In the genomic region with DNA sequence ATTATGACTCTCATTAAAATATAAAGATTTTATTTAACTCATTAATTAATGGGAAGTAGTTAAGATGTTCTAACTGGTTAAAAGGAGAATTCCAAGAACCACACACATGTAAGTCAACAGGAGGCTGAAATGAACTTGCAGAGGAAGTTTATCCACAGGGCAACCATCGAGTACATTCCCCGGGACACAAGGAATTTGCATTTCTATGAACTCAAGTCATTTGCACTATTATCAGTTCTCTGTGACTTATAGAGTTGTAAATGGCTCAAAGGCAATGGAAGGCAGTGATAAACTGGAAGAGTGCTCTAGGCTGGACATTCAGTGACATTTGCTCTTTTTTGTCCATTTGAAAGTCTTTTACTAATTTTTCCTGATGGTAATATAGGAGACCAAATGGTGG, we compare ENCODE assay signal across 24 cellular contexts.
DNase-seq lines count a peak whose midpoint lies in the region; ATAC-seq lines count a peak whose summit lies in the region.
"Had no signal": no experiment of that assay in that cellular context is flagged by ENCODE, and none has a peak within 500 bp of the region (broad histone marks: within the 10 kb centered on the region; RNA-seq: fewer than 3 reads in every experiment).

No MANE protein-coding gene starts in this region.

- no peaks in the 10 kb centered on the region for H3K27me3 ChIP-seq in H7 (ENCODE audit: control insufficient read depth, insufficient read depth, low read length)
- H3K27me3 ChIP-seq: sigmoid colon, stomach, transverse colon had no signal

- no peaks in the 10 kb centered on the region for H3K36me3 ChIP-seq in H7 (replicated peaks; ENCODE audit: control insufficient read depth, insufficient read depth, low read length)
- H3K36me3 ChIP-seq: sigmoid colon, stomach, transverse colon had no signal

- ATAC-seq in T-helper 17 cell = no peak
- no peak for ATAC-seq in stimulated activated effector memory CD8-positive, alpha-beta T cell treated with anti-CD3 and anti-CD28 coated beads, Interleukin-12 subunit alpha, Interleukin-12 subunit beta, amount 100 ng/mL, for 72 hours
- ATAC-seq in GM21786 (IDR thresholded peaks at IDR 0.05; ENCODE audit: unreplicated experiment) = no peak
- ATAC-seq in GM21381 (IDR thresholded peaks at IDR 0.05; ENCODE audit: unreplicated experiment) = no peak
- ATAC-seq: activated CD8-positive, alpha-beta T cell treated with anti-CD3 and anti-CD28 coated beads, Interleukin-2, amount 10 ng/mL, durations not matched to agents 7 days and 5 days; mucosa of descending colon; Panc1 had no signal

- no peaks in the 10 kb centered on the region for H3K9me3 Mint-ChIP-seq in stimulated activated effector memory CD8-positive, alpha-beta T cell treated with anti-CD3 and anti-CD28 coated beads, Interleukin-12 subunit alpha, Interleukin-12 subunit beta, amount 100 ng/mL, for 72 hours
- H3K9me3 Mint-ChIP-seq: activated naive CD8-positive, alpha-beta T cell treated with anti-CD3 and anti-CD28 coated beads for 36 hours had no signal

- H3K4me3 ChIP-seq in H7 (ENCODE audit: insufficient read depth, low read depth, low read length) = no peak overlapping the region
- H3K4me3 ChIP-seq: mucosa of descending colon, sigmoid colon, stomach, transverse colon had no signal

- DNase-seq in H7 (peak; percentile 69), T-helper 17 cell (no peak), iPS DF 19.7 (ENCODE audit: low read depth, low spot score) (peak; percentile 71), COLO829 (ENCODE audit: low spot score) (no peak)
- no peak for DNase-seq in stimulated activated effector memory CD8-positive, alpha-beta T cell treated with anti-CD3 and anti-CD28 coated beads, Interleukin-12 subunit alpha, Interleukin-12 subunit beta, amount 100 ng/mL, for 72 hours (ENCODE audit: low spot score in 2 of 2)
- DNase-seq: activated CD4-positive, alpha-beta T cell treated with anti-CD3 and anti-CD28 coated beads for 1 hour; activated CD8-positive, alpha-beta T cell treated with anti-CD3 and anti-CD28 coated beads, Interleukin-2, amount 10 ng/mL, durations not matched to agents 7 days and 5 days; activated effector memory CD4-positive, alpha-beta T cell treated with Interleukin-2 at 50 U/mL for 16 hours; activated naive CD8-positive, alpha-beta T cell treated with anti-CD3 and anti-CD28 coated beads for 36 hours; activated T-cell treated with anti-CD3 and anti-CD28 coated beads for 4 hours; cerebellar nuclear complex; GF-D8; islet precursor cell; MV-4-11; NCI-H524 treated with DMSO at 0.1 percent for 48 hours; NK-92 treated with Interleukin-12 subunit alpha and Interleukin-12 subunit beta, amount 100 ng/mL, for 24 hours; SIG-M5; stomach; transverse colon had no signal

- peaks cover 39% of the 10 kb centered on the region for H3K27me3 Mint-ChIP-seq in T-helper 17 cell

- H3K4me1 Mint-ChIP-seq in T-helper 17 cell = peaks cover 9% of the 10 kb centered on the region
- H3K4me1 Mint-ChIP-seq in stimulated activated effector memory CD8-positive, alpha-beta T cell treated with anti-CD3 and anti-CD28 coated beads, Interleukin-12 subunit alpha, Interleukin-12 subunit beta, amount 100 ng/mL, for 72 hours = peaks cover 9% of the 10 kb centered on the region

- H3K9me3 ChIP-seq in T-helper 17 cell (ENCODE audit: control insufficient read depth, low read length, poor library complexity, severe bottlenecking) = no peaks in the 10 kb centered on the region
- H3K9me3 ChIP-seq: mucosa of descending colon, sigmoid colon, stomach, transverse colon had no signal

- peak overlapping the region; percentile 72 for H3K27ac Mint-ChIP-seq in T-helper 17 cell
- H3K27ac Mint-ChIP-seq in stimulated activated effector memory CD8-positive, alpha-beta T cell treated with anti-CD3 and anti-CD28 coated beads, Interleukin-12 subunit alpha, Interleukin-12 subunit beta, amount 100 ng/mL, for 72 hours = peak overlapping the region; percentile 1
- H3K27ac Mint-ChIP-seq: activated naive CD8-positive, alpha-beta T cell treated with anti-CD3 and anti-CD28 coated beads for 36 hours had no signal

- H3K4me3 Mint-ChIP-seq in T-helper 17 cell = no peak overlapping the region
- no peak overlapping the region for H3K4me3 Mint-ChIP-seq in stimulated activated effector memory CD8-positive, alpha-beta T cell treated with anti-CD3 and anti-CD28 coated beads, Interleukin-12 subunit alpha, Interleukin-12 subunit beta, amount 100 ng/mL, for 72 hours
- H3K4me3 Mint-ChIP-seq: activated CD8-positive, alpha-beta T cell treated with anti-CD3 and anti-CD28 coated beads, Interleukin-2, amount 10 ng/mL, durations not matched to agents 7 days and 5 days; activated naive CD8-positive, alpha-beta T cell treated with anti-CD3 and anti-CD28 coated beads for 36 hours had no signal

- H3K36me3 Mint-ChIP-seq in T-helper 17 cell (ENCODE audit: low read depth) = no peaks in the 10 kb centered on the region
- no peaks in the 10 kb centered on the region for H3K36me3 Mint-ChIP-seq in stimulated activated effector memory CD8-positive, alpha-beta T cell treated with anti-CD3 and anti-CD28 coated beads, Interleukin-12 subunit alpha, Interleukin-12 subunit beta, amount 100 ng/mL, for 72 hours
- H3K36me3 Mint-ChIP-seq: activated naive CD8-positive, alpha-beta T cell treated with anti-CD3 and anti-CD28 coated beads for 36 hours had no signal

Comparison
In these comparisons a context has a peak if more than half of its experiments do, and no peak if none do; other contexts are left out.
1. DNase-seq: peak in H7 (single experiment) and iPS DF 19.7 (single experiment); none in T-helper 17 cell (0 of 3), stimulated activated effector memory CD8-positive, alpha-beta T cell treated with anti-CD3 and anti-CD28 coated beads, Interleukin-12 subunit alpha, Interleukin-12 subunit beta, amount 100 ng/mL, for 72 hours (0 of 2) and COLO829 (single experiment).